8 cellular contexts compared by ENCODE assay signal in the genomic region with DNA sequence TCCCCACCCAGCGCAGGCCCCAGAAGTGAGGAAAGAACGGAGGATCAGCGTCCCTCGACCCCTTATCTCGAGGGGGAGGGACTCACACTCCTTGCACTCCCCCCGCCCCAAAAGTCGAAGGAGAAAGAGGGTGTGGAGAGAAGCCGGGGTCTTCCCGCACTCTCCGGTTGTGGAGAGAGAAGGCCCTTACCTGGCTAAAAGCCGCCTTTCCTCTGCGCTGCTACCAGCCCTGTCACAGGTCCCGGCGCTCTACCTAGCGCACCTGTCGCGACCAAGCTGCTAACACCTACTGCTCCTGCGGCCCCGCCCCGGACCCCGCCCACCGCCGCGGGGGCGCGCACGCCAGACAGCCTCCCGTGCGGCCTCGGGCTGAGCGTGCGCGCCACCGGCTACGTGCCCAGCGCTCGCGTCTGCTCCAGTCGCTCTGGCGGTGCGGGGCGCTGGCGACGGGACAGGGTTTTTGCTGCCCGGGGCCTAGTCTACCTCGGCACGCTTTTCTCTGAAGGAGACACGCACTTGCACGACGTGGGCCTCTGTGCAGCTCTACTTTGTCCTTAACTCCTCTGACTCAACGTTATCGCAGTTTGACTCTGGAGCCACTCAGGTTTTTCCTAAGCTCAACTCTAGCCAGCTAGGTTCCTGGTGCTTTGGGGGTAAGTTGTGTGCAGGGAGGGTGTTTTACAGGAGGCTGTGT. TPM values are rescaled to one million over a fixed set of nuclear protein-coding genes. Genes with fewer than 3 reads are reported as not detected.
A peak's percentile ranks its signal among the peaks of the same experiment; 100 is the strongest.
DNase-seq lines count a peak whose midpoint lies in the region; ATAC-seq and TF ChIP-seq lines count a peak whose summit lies in the region.

LIMA1 (minus strand) TSS at position 291 of the 694 bp plus-strand sequence. CDS start 34,769 bp downstream, outside the sequence.

- H3K36me3 ChIP-seq in colonic mucosa = no peaks in the 10 kb centered on the region

- peak; percentile 95 for ATAC-seq in HG03439 (IDR thresholded peaks at IDR 0.05; ENCODE audit: unreplicated experiment)

- H3K4me3 ChIP-seq in colonic mucosa = peak within 1 kb of the TSS; percentile 73

- H3K4me1 ChIP-seq in colonic mucosa = no peaks in the 10 kb centered on the region

- no peak for TF ChIP-seq CTCF in colonic mucosa (IDR thresholded peaks at IDR 0.05)

- no peaks in the 10 kb centered on the region for H3K9me3 ChIP-seq in colonic mucosa

- DNase-seq in AG20443 (ENCODE audit: low spot score) (peak; percentile 98), GM19238 (ENCODE audit: insufficient read length, low spot score) (peak; percentile 88), NCI-H526 (lab: John Stamatoyannopoulos, UW) (peak; percentile 71 to 97), colonic mucosa (peak; percentile 95)
- DNase-seq in activated CD4-positive, alpha-beta T cell treated with anti-CD3 and anti-CD28 coated beads for 48 hours = peak; percentile 96
- peak; percentile 89 to 92 for DNase-seq in stimulated activated CD4-positive, alpha-beta T cell treated with anti-CD3 and anti-CD28 coated beads, Interleukin-1b, Interleukin-23, amount 100 ng/mL, for 4 hours (ENCODE audit: low read depth in 2 of 2)

- H3K9ac ChIP-seq in colonic mucosa (ENCODE audit: low read depth in 2 of 2, low read length in 2 of 2) = peak within 1 kb of the TSS; percentile 93 to 96

- H3K27ac ChIP-seq in colonic mucosa (peak within 1 kb of the TSS; percentile 78), layer of hippocampus (ENCODE audit: low read depth, low read length) (peak within 1 kb of the TSS; percentile 2)

- H3K27me3 ChIP-seq in colonic mucosa = no peaks in the 10 kb centered on the region
- no peaks in the 10 kb centered on the region for H3K27me3 ChIP-seq in layer of hippocampus (ENCODE audit: control insufficient read depth, insufficient read depth, low read length)

- intact Hi-C loops in colonic mucosa (cut with DNase I) = loop anchor here (10.0 kb wide), 1 partner anchor 59 kb away; no protein-coding TSS in a partner anchor

RNA-seq across cellular contexts. Expression of gene LIMA1, which starts in this region (rescaled TPM):
- 100 to 1,000 TPM; 228 to 385 TPM for total RNA-seq in colonic mucosa

Comparison
In these comparisons a context has a peak if more than half of its experiments do, and no peak if none do; other contexts are left out.
1. Peak in every context shown above with its lines: DNase-seq, ATAC-seq, H3K4me3 ChIP-seq and H3K27ac ChIP-seq.